Comparison of ENCODE assay signal across 1 cellular context in the genomic region with DNA sequence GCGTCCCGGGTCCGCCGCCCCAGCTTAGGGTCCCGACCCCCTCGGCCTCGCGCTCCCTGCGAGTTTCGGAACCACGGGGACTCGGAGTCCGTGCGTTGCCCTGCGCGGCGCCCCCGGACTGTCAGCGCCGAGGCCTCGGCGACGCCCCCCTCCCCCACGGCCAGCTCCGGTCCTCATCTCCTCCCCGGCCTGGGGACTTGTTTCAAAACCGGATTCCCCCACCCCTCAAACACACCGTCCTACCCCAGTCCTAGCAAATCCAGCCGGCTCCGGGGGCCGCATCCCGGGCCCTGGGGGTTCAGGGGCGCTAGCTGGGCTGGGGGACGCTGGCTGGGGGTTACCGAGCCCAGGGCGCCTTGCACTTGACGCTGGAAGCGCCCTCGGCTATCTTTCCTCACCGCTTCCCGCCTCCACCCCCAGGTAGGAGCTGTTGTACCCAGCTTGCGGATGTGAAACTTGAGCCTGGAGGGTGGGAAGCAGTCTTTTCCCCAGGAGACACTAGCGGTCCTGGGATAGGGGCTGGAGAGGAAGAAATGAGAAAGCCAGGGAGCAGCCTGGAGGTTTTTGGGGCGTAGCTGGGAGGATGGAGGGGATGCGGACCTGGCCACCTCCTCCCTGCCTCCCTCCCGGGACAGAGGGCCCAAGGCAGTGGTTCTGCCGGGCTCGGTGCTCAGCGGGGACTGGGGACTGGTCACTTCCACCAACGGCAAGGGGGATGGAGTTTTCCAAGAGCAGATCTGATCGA.
TF ChIP-seq lines count a peak whose summit lies in the region.

No MANE protein-coding gene starts in this region.

TF ChIP-seq in IMR-90, 13 proteins besides CTCF, POLR2A, EP300 and RAD21 (continued from another document):
- no peak; the same call in 1 of the 2 replicates for TF ChIP-seq MAZ (IDR thresholded peaks at IDR 0.05; ENCODE audit: borderline replicate concordance, low read depth, low read length)
- TF ChIP-seq, protein P1, sequence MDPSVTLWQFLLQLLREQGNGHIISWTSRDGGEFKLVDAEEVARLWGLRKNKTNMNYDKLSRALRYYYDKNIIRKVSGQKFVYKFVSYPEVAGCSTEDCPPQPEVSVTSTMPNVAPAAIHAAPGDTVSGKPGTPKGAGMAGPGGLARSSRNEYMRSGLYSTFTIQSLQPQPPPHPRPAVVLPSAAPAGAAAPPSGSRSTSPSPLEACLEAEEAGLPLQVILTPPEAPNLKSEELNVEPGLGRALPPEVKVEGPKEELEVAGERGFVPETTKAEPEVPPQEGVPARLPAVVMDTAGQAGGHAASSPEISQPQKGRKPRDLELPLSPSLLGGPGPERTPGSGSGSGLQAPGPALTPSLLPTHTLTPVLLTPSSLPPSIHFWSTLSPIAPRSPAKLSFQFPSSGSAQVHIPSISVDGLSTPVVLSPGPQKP (IDR thresholded peaks at IDR 0.05; ENCODE audit: borderline replicate concordance, low read depth, low read length): no peak
- TF ChIP-seq MAFK (IDR thresholded peaks at IDR 0.05; ENCODE audit: low read depth, low read length): no peak
- no peak for TF ChIP-seq BHLHE40 (IDR thresholded peaks at IDR 0.05; ENCODE audit: low read depth, low read length)
